10 cellular contexts compared by ENCODE assay signal in the genomic region with DNA sequence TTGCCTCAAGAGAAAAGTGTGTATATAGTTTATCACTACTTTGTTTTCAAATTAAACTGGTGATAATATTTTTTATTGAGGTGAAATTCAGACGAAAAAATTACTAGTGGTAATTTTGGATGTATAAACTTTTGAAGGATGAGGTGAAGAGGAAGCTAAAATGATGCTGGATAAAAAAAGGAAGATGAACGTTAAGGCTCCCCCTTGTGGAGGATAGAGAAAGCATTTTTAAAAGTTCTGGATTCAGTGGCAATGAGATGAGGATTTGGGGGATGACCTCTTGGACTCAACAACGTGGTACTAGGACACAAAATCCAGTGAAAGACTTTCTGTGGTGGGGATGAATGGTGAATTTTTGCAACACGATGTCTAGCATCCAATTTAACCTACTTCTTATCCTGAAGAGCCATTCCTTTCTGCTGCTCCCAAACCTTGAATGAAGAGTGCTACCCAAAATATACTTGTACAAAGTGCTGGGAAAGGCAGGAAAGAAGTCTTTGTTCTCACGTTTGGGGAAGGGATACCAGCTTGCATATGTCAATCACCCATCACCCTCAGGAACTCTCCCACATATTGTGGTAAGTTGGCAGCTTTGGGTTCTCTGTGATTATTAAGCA. TPM values are rescaled to one million over a fixed set of nuclear protein-coding genes. Genes with fewer than 3 reads are reported as not detected.
DNase-seq lines count a peak whose midpoint lies in the region; ATAC-seq, FAIRE-seq and TF ChIP-seq lines count a peak whose summit lies in the region.
"Had no signal": no experiment of that assay in that cellular context is flagged by ENCODE, and none has a peak within 500 bp of the region (broad histone marks: within the 10 kb centered on the region; RNA-seq: fewer than 3 reads in every experiment).

No MANE protein-coding gene starts in this region.

- H4K20me1 ChIP-seq in DOHH2 (ENCODE audit: control insufficient read depth, insufficient read depth, low read depth, low read length) = no peaks in the 10 kb centered on the region

- H3K4me1 ChIP-seq in DOHH2 (ENCODE audit: control insufficient read depth, low read length) = no peaks in the 10 kb centered on the region

- no peaks in the 10 kb centered on the region for H3K4me1 Mint-ChIP-seq in nephron progenitor cell
- no peaks in the 10 kb centered on the region for H3K4me1 Mint-ChIP-seq in stimulated activated effector memory CD8-positive, alpha-beta T cell treated with anti-CD3 and anti-CD28 coated beads, Interleukin-12 subunit alpha, Interleukin-12 subunit beta, amount 100 ng/mL, for 72 hours

- H3K27me3 Mint-ChIP-seq in nephron progenitor cell (ENCODE audit: low read depth, poor library complexity) = no peaks in the 10 kb centered on the region

- no peak overlapping the region for H3K4me2 ChIP-seq in DOHH2 (ENCODE audit: low read length)

- ATAC-seq in stimulated activated effector memory CD8-positive, alpha-beta T cell treated with anti-CD3 and anti-CD28 coated beads, Interleukin-12 subunit alpha, Interleukin-12 subunit beta, amount 100 ng/mL, for 72 hours = no peak
- no peak for ATAC-seq in GM19324 (IDR thresholded peaks at IDR 0.05; ENCODE audit: low FRiP score, unreplicated experiment)
- ATAC-seq in HG03520 (IDR thresholded peaks at IDR 0.05; ENCODE audit: unreplicated experiment) = no peak

- FAIRE-seq in bronchial epithelial cell (lab: Jason Lieb, UNC) = no peak

- no peaks in the 10 kb centered on the region for H3K9me2 ChIP-seq in DOHH2 (replicated peaks; ENCODE audit: control insufficient read depth, low read length)

- H3K4me3 Mint-ChIP-seq in nephron progenitor cell = no peak overlapping the region
- H3K4me3 Mint-ChIP-seq in stimulated activated effector memory CD8-positive, alpha-beta T cell treated with anti-CD3 and anti-CD28 coated beads, Interleukin-12 subunit alpha, Interleukin-12 subunit beta, amount 100 ng/mL, for 72 hours = no peak overlapping the region

- H3K27me3 ChIP-seq in DOHH2 (ENCODE audit: control insufficient read depth, low read length) (no peaks in the 10 kb centered on the region), bronchial epithelial cell (ENCODE audit: control insufficient read depth, insufficient read depth, low read length) (no peaks in the 10 kb centered on the region)

- DNase-seq in HT1080 (ENCODE audit: low read depth) = peak; percentile 14
- peak; percentile 1 for DNase-seq in bronchial epithelial cell (ENCODE audit: low read depth)
- DNase-seq in nephron progenitor cell = no peak
- no peak for DNase-seq in stimulated activated effector memory CD8-positive, alpha-beta T cell treated with anti-CD3 and anti-CD28 coated beads, Interleukin-12 subunit alpha, Interleukin-12 subunit beta, amount 100 ng/mL, for 72 hours (ENCODE audit: low spot score in 2 of 2)
- DNase-seq in activated CD4-positive, alpha-beta T cell treated with anti-CD3 and anti-CD28 coated beads, Interleukin-2, amount 50 U/mL, for 1 hour = no peak
- DNase-seq: NK-92 treated with Interleukin-12 subunit alpha and Interleukin-12 subunit beta, amount 100 ng/mL, for 24 hours had no signal

- H3K36me3 ChIP-seq in DOHH2 (ENCODE audit: control insufficient read depth, low read length) (no peaks in the 10 kb centered on the region), bronchial epithelial cell (ENCODE audit: control insufficient read depth, insufficient read depth, low read length) (no peaks in the 10 kb centered on the region)

- no peak overlapping the region for H3K27ac ChIP-seq in DOHH2 (ENCODE audit: low read depth, low read length)

- TF ChIP-seq CTCF in DOHH2 (IDR thresholded peaks at IDR 0.05; ENCODE audit: low read depth, low read length, poor library complexity, severe bottlenecking) = peak; percentile 55
- TF ChIP-seq CTCF in bronchial epithelial cell (IDR thresholded peaks at IDR 0.05; ENCODE audit: insufficient read depth, low read length, severe bottlenecking) = peak; percentile 32
- peak; percentile 22 for TF ChIP-seq CTCF in nephron progenitor cell (IDR thresholded peaks at IDR 0.05)

- no peaks in the 10 kb centered on the region for H3F3A ChIP-seq in DOHH2 (ENCODE audit: control insufficient read depth, insufficient read depth)

- H3K9me3 Mint-ChIP-seq in nephron progenitor cell = peaks cover 75% of the 10 kb centered on the region
- peaks cover 3% of the 10 kb centered on the region for H3K9me3 Mint-ChIP-seq in stimulated activated effector memory CD8-positive, alpha-beta T cell treated with anti-CD3 and anti-CD28 coated beads, Interleukin-12 subunit alpha, Interleukin-12 subunit beta, amount 100 ng/mL, for 72 hours

- no peaks in the 10 kb centered on the region for H3K36me3 Mint-ChIP-seq in nephron progenitor cell (ENCODE audit: low read depth)
- H3K36me3 Mint-ChIP-seq in stimulated activated effector memory CD8-positive, alpha-beta T cell treated with anti-CD3 and anti-CD28 coated beads, Interleukin-12 subunit alpha, Interleukin-12 subunit beta, amount 100 ng/mL, for 72 hours = no peaks in the 10 kb centered on the region

- H3K4me3 ChIP-seq in DOHH2 (ENCODE audit: low read length) (no peak overlapping the region), bronchial epithelial cell (ENCODE audit: low read depth, low read length) (no peak overlapping the region)

- no peaks in the 10 kb centered on the region for H3K9me3 ChIP-seq in DOHH2 (ENCODE audit: control insufficient read depth, insufficient read depth, low read length)

- no peaks in the 10 kb centered on the region for H3K79me2 ChIP-seq in DOHH2 (ENCODE audit: control insufficient read depth, low read length)

- no peak overlapping the region for H3K27ac Mint-ChIP-seq in nephron progenitor cell
- H3K27ac Mint-ChIP-seq in stimulated activated effector memory CD8-positive, alpha-beta T cell treated with anti-CD3 and anti-CD28 coated beads, Interleukin-12 subunit alpha, Interleukin-12 subunit beta, amount 100 ng/mL, for 72 hours = no peak overlapping the region

RNA-seq across cellular contexts. Expression of gene SIGLEC5, which starts 7.3 kb away (rescaled TPM):
- not detected in 2 replicates for total RNA-seq in HT1080 (2014; rRNA removed; shearing (Covaris generic))
- not detected in 2 replicates for polyA plus RNA-seq in HT1080 (2015; cell fraction: cytosol; rRNA removed)
- polyA plus RNA-seq in HT1080 (2015; cell fraction: nucleus; rRNA removed) = not detected in 2 replicates
- total RNA-seq in bronchial epithelial cell = not detected in 2 replicates
- total RNA-seq: mononuclear cell had no signal

RNA-seq across cellular contexts. Expression of gene SIGLEC14, which starts 9.2 kb away (rescaled TPM):
- total RNA-seq in HT1080 (2014; rRNA removed; shearing (Covaris generic)) = 1.4 and 1.8 TPM in 2 replicates
- polyA plus RNA-seq in HT1080 (2015; cell fraction: cytosol; rRNA removed) = 0.50 and 0.90 TPM in 2 replicates
- polyA plus RNA-seq in HT1080 (2015; cell fraction: nucleus; rRNA removed) = 0.12 and 0.45 TPM in 2 replicates
- not detected in 2 replicates for total RNA-seq in bronchial epithelial cell

RNA-seq across cellular contexts. Expression of gene SPACA6, which starts 55.7 kb away (rescaled TPM):
- total RNA-seq in HT1080 (2014; rRNA removed; shearing (Covaris generic)) = 6.5 and 9.1 TPM in 2 replicates
- 3.9 and 9.9 TPM in 2 replicates for polyA plus RNA-seq in HT1080 (2015; cell fraction: cytosol; rRNA removed)
- polyA plus RNA-seq in HT1080 (2015; cell fraction: nucleus; rRNA removed) = 42.7 and 53.8 TPM in 2 replicates
- total RNA-seq in bronchial epithelial cell = 1.1 and 3.2 TPM in 2 replicates

Comparison
In these comparisons a context has a peak if more than half of its experiments do, and no peak if none do; other contexts are left out.
1. DNase-seq: peak in HT1080 (single experiment) and bronchial epithelial cell (single experiment); none in nephron progenitor cell (single experiment), stimulated activated effector memory CD8-positive, alpha-beta T cell treated with anti-CD3 and anti-CD28 coated beads, Interleukin-12 subunit alpha, Interleukin-12 subunit beta, amount 100 ng/mL, for 72 hours (0 of 2) and activated CD4-positive, alpha-beta T cell treated with anti-CD3 and anti-CD28 coated beads, Interleukin-2, amount 50 U/mL, for 1 hour (single experiment).
2. Peak in every context shown above with its lines, with median percentiles within 50 percentile points of each other: CTCF ChIP-seq.